8 cellular contexts compared by ENCODE assay signal in the genomic region with DNA sequence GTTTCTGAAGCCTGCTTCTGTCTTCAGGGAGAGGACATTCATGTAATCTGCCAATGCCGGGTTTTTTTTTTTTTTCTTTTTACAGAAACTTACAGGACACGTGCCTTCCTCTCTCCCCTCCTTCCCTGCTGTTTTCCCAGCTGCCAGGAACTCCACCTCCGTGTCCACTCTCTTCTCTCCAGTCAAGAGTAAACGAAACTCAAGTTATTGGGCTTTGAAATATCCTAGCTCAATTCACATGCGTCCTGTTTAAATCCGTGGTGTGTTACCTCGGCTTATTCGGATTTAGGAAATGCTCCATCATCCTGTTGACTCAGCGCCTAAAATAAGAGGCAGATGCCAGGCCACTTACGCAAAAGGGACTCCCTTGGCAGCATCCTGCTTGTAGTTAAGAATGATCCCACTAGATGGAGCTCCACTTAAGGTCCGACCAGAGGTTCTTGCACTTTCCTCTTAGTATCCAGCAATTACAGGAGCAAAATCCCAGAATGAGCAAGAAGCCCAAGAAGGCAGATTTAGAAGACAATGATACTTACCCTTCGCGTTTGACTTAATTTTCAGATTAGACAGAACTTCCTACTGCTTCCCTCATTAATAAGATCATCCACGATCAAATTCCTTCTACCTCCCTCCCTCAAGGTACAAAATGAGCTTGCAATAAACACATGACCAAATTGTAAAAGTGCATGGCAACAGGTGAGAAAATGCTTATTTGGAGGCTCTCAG.
A peak's percentile ranks its signal among the peaks of the same experiment; 100 is the strongest.
DNase-seq lines count a peak whose midpoint lies in the region; ATAC-seq and TF ChIP-seq lines count a peak whose summit lies in the region.

No MANE protein-coding gene starts in this region.

- H4K20me1 ChIP-seq in OCI-LY3 (ENCODE audit: insufficient read depth, low read length), result no peaks in the 10 kb centered on the region

- peak; percentile 45 for ATAC-seq in GM18511 (IDR thresholded peaks at IDR 0.05; ENCODE audit: unreplicated experiment)

- peaks cover 14% of the 10 kb centered on the region for H3K9me3 Mint-ChIP-seq in mesothelial cell of epicardium

- H3K27ac ChIP-seq in A673 (ENCODE audit: low read depth, low read length, poor library complexity, severe bottlenecking) (no peak overlapping the region), OCI-LY3 (ENCODE audit: low read length) (no peak overlapping the region)

- TF ChIP-seq CTCF in A673 (conservative IDR thresholded peaks at IDR 0.05; ENCODE audit: low read depth, low read length) (peak; percentile 88), OCI-LY3 (IDR thresholded peaks at IDR 0.05; ENCODE audit: low read depth, low read length) (peak; percentile 99), epithelial cell of proximal tubule (conservative IDR thresholded peaks at IDR 0.05; ENCODE audit: low read depth, low read length) (peak; percentile 89), mesothelial cell of epicardium (IDR thresholded peaks at IDR 0.05; ENCODE audit: unreplicated experiment) (peak; percentile 61)

- H3K4me1 Mint-ChIP-seq in mesothelial cell of epicardium, result peaks cover 9% of the 10 kb centered on the region

- CTCF ChIA-PET in A673 (lab: Charles Lee), result interaction anchor here (0.7 to 1.6 kb wide), 9 partner anchors 10 to 557 kb away, joined by 3 to 10 read pairs (median 4); no protein-coding TSS in a partner anchor

- DNase-seq in A673 (ENCODE audit: low spot score), result peak; percentile 94
- DNase-seq in Jurkat, Clone E6-1 (ENCODE audit: low read depth, low spot score), result peak; percentile 74
- peak; percentile 44 for DNase-seq in activated T-cell treated with anti-CD3 and anti-CD28 coated beads for 4 hours
- DNase-seq in epithelial cell of proximal tubule (ENCODE audit: low read depth), result peak; percentile 81
- peak in 1 of 2 experiments; percentile 67 for DNase-seq in mesothelial cell of epicardium (ENCODE audit: low spot score in 2 of 2, unreplicated experiment in 2 of 2)
- DNase-seq in stimulated activated naive CD4-positive, alpha-beta T cell (lab: John Stamatoyannopoulos, UW), result peak in 4 of 6 experiments; percentile 23 to 61 (median 44)

- peaks cover 2% of the 10 kb centered on the region for H3K36me3 Mint-ChIP-seq in mesothelial cell of epicardium

- peaks cover 5% of the 10 kb centered on the region for H3K4me1 ChIP-seq in A673 (ENCODE audit: insufficient read depth, low read length, poor library complexity, severe bottlenecking)
- peaks cover 26% of the 10 kb centered on the region for H3K4me1 ChIP-seq in OCI-LY3 (ENCODE audit: low read length)

- no TSS peak for BruUV-seq in A673 (replicated peaks; lab: Mats Ljungman, UMichigan)

- H3K9ac ChIP-seq in OCI-LY3 (ENCODE audit: low read length), result no peak overlapping the region

- peak overlapping the region; percentile 41 for H3K27ac Mint-ChIP-seq in mesothelial cell of epicardium

- intact Hi-C loops in A673 (cut with micrococcal nuclease; ENCODE audit: unreplicated experiment), result loop anchor here (1.0 to 5.0 kb wide), 2 partner anchors 97 to 159 kb away; a partner anchor contains a TSS

- H3K4me3 ChIP-seq in A673 (ENCODE audit: low read depth, low read length, poor library complexity, severe bottlenecking) (peak overlapping the region; percentile 16), OCI-LY3 (ENCODE audit: low read length) (peak overlapping the region; percentile 47), epithelial cell of proximal tubule (ENCODE audit: low read depth, low read length) (peak overlapping the region; percentile 34)
- H3K4me3 ChIP-seq in Jurkat, Clone E6-1 (ENCODE audit: low read length), result no peak overlapping the region

- no peaks in the 10 kb centered on the region for H3K36me3 ChIP-seq in A673 (ENCODE audit: insufficient read depth, low read length, poor library complexity, severe bottlenecking)
- no peaks in the 10 kb centered on the region for H3K36me3 ChIP-seq in OCI-LY3 (replicated peaks; ENCODE audit: low read depth, low read length)

- H3K4me3 Mint-ChIP-seq in mesothelial cell of epicardium, result peak overlapping the region; percentile 61

- H3K27me3 Mint-ChIP-seq in mesothelial cell of epicardium (ENCODE audit: low read depth), result peaks cover 30% of the 10 kb centered on the region

- H3K9me3 ChIP-seq in A673 (ENCODE audit: low read depth, low read length, poor library complexity, severe bottlenecking) (peaks cover 4% of the 10 kb centered on the region), OCI-LY3 (ENCODE audit: insufficient read depth, low read length) (peaks cover 6% of the 10 kb centered on the region; the same call in 1 of the 2 replicates)

- POLR2A ChIA-PET in A673 (lab: Charles Lee; ENCODE audit: low non-redundant PET), result interaction anchor here (0.6 kb wide), 1 partner anchor 16 kb away, joined by 4 read pairs; no protein-coding TSS in a partner anchor

- H3K79me2 ChIP-seq in OCI-LY3 (ENCODE audit: low read length), result no peaks in the 10 kb centered on the region

- H3K4me2 ChIP-seq in OCI-LY3 (ENCODE audit: low read length), result peak overlapping the region; percentile 59

- H2AFZ ChIP-seq in OCI-LY3 (ENCODE audit: low read depth, low read length), result no peak overlapping the region; the same call in 1 of the 2 replicates

- H3K27me3 ChIP-seq in A673 (replicated peaks; ENCODE audit: insufficient read depth, low read depth, low read length, poor library complexity), result no peaks in the 10 kb centered on the region
- H3K27me3 ChIP-seq in OCI-LY3 (ENCODE audit: low read depth, low read length), result peaks cover 24% of the 10 kb centered on the region
